31 cellular contexts compared by ENCODE assay signal in the genomic region with DNA sequence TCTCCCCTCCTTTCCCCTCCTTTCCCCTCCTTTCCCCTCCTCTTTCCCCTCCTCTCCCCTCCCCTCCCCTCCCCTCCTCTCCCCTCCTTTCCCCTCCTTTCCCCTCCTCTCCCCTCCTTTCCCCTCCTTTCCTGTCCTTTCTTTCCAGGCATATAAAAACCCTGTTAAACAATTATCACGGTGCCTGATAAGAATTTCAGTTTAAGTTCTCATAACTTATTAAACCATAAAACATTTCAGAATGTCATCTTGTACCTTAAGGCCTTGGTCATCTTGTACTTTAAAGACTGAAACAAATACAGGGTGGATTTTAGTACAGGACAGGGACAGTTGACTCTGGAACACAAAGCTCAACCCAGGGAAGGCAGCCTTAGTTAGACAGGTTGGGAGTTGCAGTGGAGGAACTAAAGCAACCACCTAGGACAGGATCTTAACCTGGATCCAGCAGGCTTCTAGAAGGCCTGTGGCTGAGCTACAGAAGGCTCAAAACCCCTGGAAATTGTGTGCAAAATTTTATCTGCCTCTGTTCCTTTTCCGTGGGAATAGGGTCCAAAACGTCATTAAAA. TPM values are rescaled to one million over a fixed set of nuclear protein-coding genes. Genes with fewer than 3 reads are reported as not detected.
DNase-seq lines count a peak whose midpoint lies in the region; FAIRE-seq and TF ChIP-seq lines count a peak whose summit lies in the region.
"Had no signal": no experiment of that assay in that cellular context is flagged by ENCODE, and none has a peak within 500 bp of the region (broad histone marks: within the 10 kb centered on the region; RNA-seq: fewer than 3 reads in every experiment).

No MANE protein-coding gene starts in this region.

- H3K4me3 ChIP-seq in keratinocyte (ENCODE audit: control insufficient read depth in 2 of 3, extremely low read depth in 1 of 3, insufficient read depth in 2 of 3, low read depth in 1 of 3, low read length in 3 of 3) (no peak overlapping the region), neuronal stem cell (ENCODE audit: low read length in 2 of 2) (no peak overlapping the region), coronary artery (no peak overlapping the region), thyroid gland (replicated peaks in 1 of 3) (no peak overlapping the region)
- H3K4me3 ChIP-seq: gastroesophageal sphincter, MG63, prostate gland, SJCRH30 had no signal

- dilution Hi-C loops in keratinocyte (cut with MboI; ENCODE audit: extremely low pct_ligation_motif_present, low sequenced_read_pairs): no loop called here

- no peak overlapping the region for H2BK12ac ChIP-seq in neuronal stem cell (ENCODE audit: low read length)

- H3K23ac ChIP-seq in neuronal stem cell (ENCODE audit: low read depth, low read length, poor library complexity): no peak overlapping the region

- no peak overlapping the region for H3K27ac ChIP-seq in keratinocyte (ENCODE audit: control insufficient read depth, insufficient read depth, low read length)
- H3K27ac ChIP-seq in neuronal stem cell (replicated peaks; ENCODE audit: low read length): no peak overlapping the region
- H3K27ac ChIP-seq in coronary artery: no peak overlapping the region
- H3K27ac ChIP-seq in thyroid gland: peak overlapping the region in 1 of 3 donors; percentile 9
- H3K27ac ChIP-seq: gastroesophageal sphincter, KMS-11, neutrophil, prostate gland, SJCRH30, WERI-Rb-1 had no signal

- no peaks in the 10 kb centered on the region for H3K9me3 ChIP-seq in keratinocyte (ENCODE audit: control insufficient read depth, low read depth, low read length)
- H3K9me3 ChIP-seq in neuronal stem cell (replicated peaks in 1 of 2; ENCODE audit: control insufficient read depth in 2 of 2, insufficient read depth in 1 of 2, low read depth in 1 of 2, low read length in 2 of 2): no peaks in the 10 kb centered on the region
- no peaks in the 10 kb centered on the region for H3K9me3 ChIP-seq in thyroid gland
- H3K9me3 ChIP-seq: gastroesophageal sphincter, MG63, neutrophil, prostate gland, SJCRH30 had no signal

- no peaks in the 10 kb centered on the region for H4K20me1 ChIP-seq in keratinocyte (ENCODE audit: control insufficient read depth, extremely low read depth, insufficient read depth, low read length)

- FAIRE-seq in keratinocyte (lab: Jason Lieb, UNC): no peak

- TF ChIP-seq POLR2A in thyroid gland (IDR thresholded peaks at IDR 0.05): no peak

- H3K4ac ChIP-seq in neuronal stem cell (ENCODE audit: low read length): no peak overlapping the region

- no peaks in the 10 kb centered on the region for H3K79me1 ChIP-seq in neuronal stem cell (ENCODE audit: low read depth, low read length)

- H3K4me2 ChIP-seq in keratinocyte (ENCODE audit: control insufficient read depth, extremely low read depth, insufficient read depth, low read depth, low read length): no peak overlapping the region
- no peak overlapping the region for H3K4me2 ChIP-seq in neuronal stem cell (ENCODE audit: insufficient read depth, low read length, poor library complexity, severe bottlenecking)
- H3K4me2 ChIP-seq: KMS-11 had no signal

- H2AK5ac ChIP-seq in neuronal stem cell (ENCODE audit: low read depth, low read length): no peak overlapping the region

- H3K27me3 ChIP-seq in keratinocyte (ENCODE audit: control insufficient read depth, extremely low read depth, insufficient read depth, low read length) (no peaks in the 10 kb centered on the region), neuronal stem cell (ENCODE audit: control insufficient read depth in 3 of 3, insufficient read depth in 3 of 3, low read depth in 1 of 3, low read length in 3 of 3) (no peaks in the 10 kb centered on the region), thyroid gland (no peaks in the 10 kb centered on the region)
- H3K27me3 ChIP-seq: gastroesophageal sphincter, MG63, neutrophil, SJCRH30 had no signal

- no peaks in the 10 kb centered on the region for H3K9me1 ChIP-seq in keratinocyte (ENCODE audit: control insufficient read depth, extremely low read depth, insufficient read depth, low read length)

- H4K8ac ChIP-seq in neuronal stem cell (ENCODE audit: low read depth, low read length): no peak overlapping the region

- H2AFZ ChIP-seq in keratinocyte (ENCODE audit: control insufficient read depth, low read length): peak overlapping the region; percentile 16
- H2AFZ ChIP-seq in neuronal stem cell (ENCODE audit: low read length): peak overlapping the region; percentile 36

- no peak overlapping the region for H2BK15ac ChIP-seq in neuronal stem cell (ENCODE audit: low read length)

- H3K4me1 ChIP-seq in keratinocyte (ENCODE audit: control insufficient read depth, extremely low read depth, insufficient read depth, low read length) (no peaks in the 10 kb centered on the region), neuronal stem cell (ENCODE audit: control insufficient read depth in 2 of 2, insufficient read depth in 1 of 2, low read depth in 1 of 2, low read length in 2 of 2) (peaks cover 0 to 3% of the 10 kb centered on the region in 2 donors), thyroid gland (peaks cover 0 to 5% of the 10 kb centered on the region in 2 donors)
- H3K4me1 ChIP-seq: gastroesophageal sphincter, prostate gland, SJCRH30 had no signal

- H3K9ac ChIP-seq in keratinocyte (ENCODE audit: control insufficient read depth, extremely low read depth, insufficient read depth, low read length) (no peak overlapping the region), neuronal stem cell (ENCODE audit: low read depth, low read length, poor library complexity) (no peak overlapping the region)
- H3K9ac ChIP-seq: KMS-11 had no signal

- TF ChIP-seq CTCF in keratinocyte (optimal IDR thresholded peaks at IDR 0.05 in 1 of 3, IDR thresholded peaks at IDR 0.05 in 1 of 3, conservative IDR thresholded peaks at IDR 0.05 in 1 of 3; ENCODE audit: extremely low read depth in 1 of 3, insufficient read depth in 2 of 3, low read length in 3 of 3) (no peak), coronary artery (IDR thresholded peaks at IDR 0.05) (no peak), thyroid gland (IDR thresholded peaks at IDR 0.05) (no peak)

- DNase-seq in NCI-H82 (lab: John Stamatoyannopoulos, UW) (peak; percentile 2), NCI-H82 treated with DMSO at 0.1 percent for 48 hours (lab: John Stamatoyannopoulos, UW; ENCODE audit: unreplicated experiment) (no peak), keratinocyte (ENCODE audit: low read depth, low spot score) (no peak), neuronal stem cell (ENCODE audit: low spot score) (no peak), NCI-H187 treated with DMSO at 0.1 percent for 48 hours (lab: John Stamatoyannopoulos, UW) (no peak), D341Med (ENCODE audit: low spot score) (no peak), coronary artery (ENCODE audit: low spot score) (no peak), thyroid gland (no peak)
- DNase-seq: activated CD4-positive, alpha-beta T cell treated with anti-CD3 and anti-CD28 coated beads for 4 hours; activated T-cell treated with anti-CD3 and anti-CD28 coated beads for 4 hours; amygdala; DND-41; HFFc6; MG63; NCI-H1105 treated with DMSO at 0.1 percent for 48 hours; NCI-H1930; NCI-H526; RPMI8226; SJCRH30; stimulated activated CD4-positive, alpha-beta T cell treated with anti-CD3 and anti-CD28 coated beads, Interleukin-4, amount 100 ng/mL, for 1 hour; T-helper 9 cell; trophoblast cell; WERI-Rb-1 had no signal

- H3K79me2 ChIP-seq in keratinocyte (ENCODE audit: control insufficient read depth, insufficient read depth, low read length): no peaks in the 10 kb centered on the region

- H3K14ac ChIP-seq in neuronal stem cell (ENCODE audit: low read length): no peak overlapping the region

- no peaks in the 10 kb centered on the region for H3K36me3 ChIP-seq in keratinocyte (ENCODE audit: control insufficient read depth in 2 of 2, extremely low read depth in 1 of 2, insufficient read depth in 2 of 2, low read length in 2 of 2)
- H3K36me3 ChIP-seq in neuronal stem cell (replicated peaks in 1 of 2; ENCODE audit: control insufficient read depth in 2 of 2, insufficient read depth in 2 of 2, low read length in 2 of 2): no peaks in the 10 kb centered on the region
- H3K36me3 ChIP-seq in thyroid gland: no peaks in the 10 kb centered on the region
- H3K36me3 ChIP-seq: gastroesophageal sphincter, MG63, neutrophil, prostate gland, SJCRH30, WERI-Rb-1 had no signal

- H2BK120ac ChIP-seq in neuronal stem cell (ENCODE audit: low read depth, low read length): no peak overlapping the region

- intact Hi-C loops in thyroid gland (cut with DNase I): no loop called here

- H3K18ac ChIP-seq in neuronal stem cell (ENCODE audit: low read length): no peak overlapping the region

- no peak overlapping the region for H2BK5ac ChIP-seq in neuronal stem cell (ENCODE audit: low read length)

- no peak overlapping the region for H4K91ac ChIP-seq in neuronal stem cell (ENCODE audit: low read depth, low read length, poor library complexity)

- WGBS in neuronal stem cell (ENCODE audit: extremely low coverage in 2 of 2, insufficient read length in 2 of 2, insufficient replicate concordance in 1 of 2), 2 donors: no CpG with 5 or more reads among the region's 3 CpGs
- WGBS in thyroid gland, 2 donors: 82 to 90% methylated on average over 3 of the region's 3 CpGs

RNA-seq across cellular contexts. Expression of gene AGR3, which starts 1.2 kb away (rescaled TPM):
- not detected in 3 replicates for polyA plus RNA-seq in keratinocyte
- not detected for polyA plus RNA-seq in keratinocyte (2011; ENCODE audit: low read depth)
- polyA plus RNA-seq in keratinocyte (2011; cell fraction: cytosol; rRNA removed): not detected in 2 replicates
- not detected in 2 replicates for polyA plus RNA-seq in keratinocyte (2011; cell fraction: nucleus; rRNA removed)
- not detected in 2 replicates for polyA plus RNA-seq in keratinocyte (2012; ENCODE audit: low replicate concordance)
- polyA minus RNA-seq in keratinocyte: not detected in 3 replicates
- not detected for polyA minus RNA-seq in keratinocyte (2011; cell fraction: cytosol; rRNA and poly(A)+ RNA removed)
- polyA minus RNA-seq in keratinocyte (2011; cell fraction: nucleus; rRNA and poly(A)+ RNA removed): not detected in 2 replicates
- not detected for polyA plus RNA-seq in neuronal stem cell (2013, experiment 1 of 2)
- not detected for polyA plus RNA-seq in neuronal stem cell (2013, experiment 2 of 2)
- total RNA-seq in thyroid gland: 1 to 10 TPM in 2 of 4 donors, not detected in 2; 1.9 to 7.5 TPM
- total RNA-seq: A172; activated T-helper 2 cell treated with anti-CD3 and anti-CD28 coated beads, Interferon-gamma antibody, Interleukin-2, Interleukin-4, amounts not matched to agents 10 μg/mL and 5 μg/mL and 100 μg/mL, durations not matched to agents 14 hours and 24 hours and 36 hours; chondrocyte; HFFc6; sciatic nerve; SJCRH30 had no signal
